ENCODE assay signal across 1 cellular context in genomic region chr2:117832905-117833613, GRCh38.
TF ChIP-seq lines count a peak whose summit lies in the region.

No MANE protein-coding gene starts in this region.

TF ChIP-seq in A549, 52 proteins besides CTCF, POLR2A, EP300 and RAD21 (continued from another document):
- TF ChIP-seq ELK1 (IDR thresholded peaks at IDR 0.05; ENCODE audit: low read depth, low read length) = no peak
- 0 out of 2 replicates have a peak, but pooled peaks have one; percentile 50 for TF ChIP-seq EHMT2 (IDR thresholded peaks at IDR 0.05; ENCODE audit: low read depth)
TF ChIP-seq in A549: peak in this region for 2.
